Comparison of ENCODE assay signal across 20 cellular contexts in the genomic region with DNA sequence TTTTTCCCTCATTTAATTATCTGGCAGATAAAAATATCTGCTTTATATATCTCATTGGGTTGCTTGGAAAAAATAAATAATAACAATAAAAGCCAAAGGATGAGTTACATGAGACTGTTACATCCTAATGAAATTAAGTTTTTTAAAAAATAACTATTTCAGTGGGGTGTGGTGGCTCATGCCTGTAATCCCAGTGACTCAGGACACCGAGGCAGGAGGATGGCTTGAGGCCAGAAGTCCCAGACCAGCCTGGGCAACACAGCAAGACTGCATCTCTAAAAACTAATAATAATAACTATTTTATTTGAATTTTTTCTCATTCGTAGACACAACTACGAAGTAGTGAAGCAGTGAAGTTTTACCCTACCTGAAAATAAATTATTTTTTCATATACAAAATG.
DNase-seq lines count a peak whose midpoint lies in the region; ATAC-seq, FAIRE-seq and TF ChIP-seq lines count a peak whose summit lies in the region.
"Had no signal": no experiment of that assay in that cellular context is flagged by ENCODE, and none has a peak within 500 bp of the region (broad histone marks: within the 10 kb centered on the region; RNA-seq: fewer than 3 reads in every experiment).

No MANE protein-coding gene starts in this region.

- no peak overlapping the region for H2AFZ ChIP-seq in IMR-90 (replicated peaks; ENCODE audit: low read length, poor library complexity)

- H3K23ac ChIP-seq in IMR-90 (ENCODE audit: low read depth, low read length), result no peak overlapping the region

- no peak overlapping the region for H2BK15ac ChIP-seq in IMR-90 (ENCODE audit: low read depth, low read length)

- FAIRE-seq in bronchial epithelial cell (lab: Jason Lieb, UNC), result no peak
- FAIRE-seq: A549, HTR-8/SVneo had no signal

- H3K4me2 ChIP-seq in IMR-90 (ENCODE audit: low read depth, low read length), result no peak overlapping the region
- H3K4me2 ChIP-seq: A549, BLaER1 had no signal

- no peak overlapping the region for H2BK20ac ChIP-seq in IMR-90 (ENCODE audit: low read depth, low read length)

- DNase-seq in EH (ENCODE audit: low read depth) (peak; percentile 57), IMR-90 (peak; percentile 28), bronchial epithelial cell (ENCODE audit: low read depth) (peak; percentile 40), hepatic stellate cell (ENCODE audit: low spot score) (no peak), tibial nerve (ENCODE audit: low spot score in 2 of 2) (no peak)
- no peak for DNase-seq in activated naive CD4-positive, alpha-beta T cell (lab: John Stamatoyannopoulos, UW)
- DNase-seq: CD4-positive, alpha-beta memory T cell; Karpas-422; NCI-H1105; NCI-H2081 treated with DMSO at 0.1 percent for 48 hours; NCI-H748 treated with DMSO at 0.1 percent for 48 hours; NK-92 treated with Interleukin-12 subunit alpha and Interleukin-12 subunit beta, amount 100 ng/mL, for 24 hours; Peyer's patch; Right ventricle myocardium superior had no signal

- H3K56ac ChIP-seq in IMR-90 (ENCODE audit: extremely low read depth, insufficient read depth, low read length), result no peak overlapping the region

- H3K14ac ChIP-seq in IMR-90 (replicated peaks; ENCODE audit: low read depth, low read length), result no peak overlapping the region

- no CpG with 5 or more reads among the region's 3 CpGs for WGBS in IMR-90 (ENCODE audit: extremely low coverage in 2 of 2, insufficient read length in 1 of 2), 2 experiments
- 61 to 63% methylated on average over 3 of the region's 3 CpGs for WGBS in gastroesophageal sphincter (ENCODE audit: low coverage in 1 of 2), 2 donors
- WGBS in tibial nerve, 2 donors, result 85 to 90% methylated on average over 3 of the region's 3 CpGs

- no peak overlapping the region for H2BK5ac ChIP-seq in IMR-90 (ENCODE audit: low read depth, low read length, poor library complexity, severe bottlenecking)

- CTCF ChIA-PET in IMR-90 (lab: Yijun Ruan, JAX), result no interaction called here

- H4K5ac ChIP-seq in IMR-90 (ENCODE audit: low read depth, low read length), result no peak overlapping the region

- POLR2A ChIA-PET in IMR-90 (lab: Charles Lee; ENCODE audit: unreplicated experiment), result interaction anchor here (0.6 kb wide), 1 partner anchor 1784 kb away, joined by 3 read pairs; no protein-coding TSS in a partner anchor

- H3K9ac ChIP-seq in IMR-90 (ENCODE audit: low read depth, low read length), result no peak overlapping the region
- H3K9ac ChIP-seq: BLaER1 had no signal

- H4K8ac ChIP-seq in IMR-90 (ENCODE audit: low read depth in 2 of 2, low read length in 2 of 2), result no peak overlapping the region

- H4K20me1 ChIP-seq in IMR-90 (ENCODE audit: insufficient read depth, low read length), result peaks cover 14% of the 10 kb centered on the region; the same call in 1 of the 2 replicates

- no peaks in the 10 kb centered on the region; the same call in 1 of the 2 replicates for H3K4me1 ChIP-seq in IMR-90 (ENCODE audit: control insufficient read depth, insufficient read depth, low read length)
- peaks cover 0 to 4% (median 1%) of the 10 kb centered on the region in 3 donors for H3K4me1 ChIP-seq in gastroesophageal sphincter
- H3K4me1 ChIP-seq in tibial nerve, result no peaks in the 10 kb centered on the region
- H3K4me1 ChIP-seq: A549, BLaER1, Peyer's patch had no signal

- H3K27ac ChIP-seq in IMR-90 (ENCODE audit: insufficient read depth, low read length) (no peak overlapping the region), gastroesophageal sphincter (no peak overlapping the region), tibial nerve (no peak overlapping the region)
- H3K27ac ChIP-seq: A549, BLaER1, HL-60, Peyer's patch, SK-N-MC had no signal

- no peak overlapping the region for H3K4me3 ChIP-seq in IMR-90 (ENCODE audit: insufficient read depth, low read depth, low read length)
- H3K4me3 ChIP-seq in bronchial epithelial cell (ENCODE audit: low read depth, low read length), result no peak overlapping the region
- no peak overlapping the region for H3K4me3 ChIP-seq in gastroesophageal sphincter
- H3K4me3 ChIP-seq in tibial nerve, result no peak overlapping the region
- H3K4me3 ChIP-seq: A549, BLaER1, Peyer's patch, SK-N-MC had no signal

- no peak overlapping the region for H3K4ac ChIP-seq in IMR-90 (ENCODE audit: low read depth, low read length)

- no peak for TF ChIP-seq EP300 in gastroesophageal sphincter (IDR thresholded peaks at IDR 0.05)
- no peak for TF ChIP-seq EP300 in tibial nerve (IDR thresholded peaks at IDR 0.05)

- in situ Hi-C loops in IMR-90 (cut with MboI; ENCODE audit: low sequenced_read_pairs), result no loop called here

- peaks cover 16% of the 10 kb centered on the region for H3K36me3 ChIP-seq in IMR-90 (ENCODE audit: control insufficient read depth, insufficient read depth, low read length)
- H3K36me3 ChIP-seq in bronchial epithelial cell (ENCODE audit: control insufficient read depth, insufficient read depth, low read length), result no peaks in the 10 kb centered on the region
- no peaks in the 10 kb centered on the region for H3K36me3 ChIP-seq in gastroesophageal sphincter
- no peaks in the 10 kb centered on the region for H3K36me3 ChIP-seq in tibial nerve
- H3K36me3 ChIP-seq: Peyer's patch had no signal

- TF ChIP-seq RAD21 in IMR-90 (IDR thresholded peaks at IDR 0.05; ENCODE audit: low read length), result no peak

- no peak for TF ChIP-seq POLR2A in IMR-90 (IDR thresholded peaks at IDR 0.05; ENCODE audit: low read depth, low read length)
- no peak for TF ChIP-seq POLR2A in gastroesophageal sphincter (IDR thresholded peaks at IDR 0.05)
- no peak for TF ChIP-seq POLR2A in tibial nerve (IDR thresholded peaks at IDR 0.05)

- intact Hi-C loops in IMR-90 (cut with micrococcal nuclease), result no loop called here

- TF ChIP-seq CTCF in IMR-90 (conservative IDR thresholded peaks at IDR 0.05; ENCODE audit: low read depth, low read length) (no peak), bronchial epithelial cell (IDR thresholded peaks at IDR 0.05; ENCODE audit: insufficient read depth, low read length, severe bottlenecking) (no peak), gastroesophageal sphincter (IDR thresholded peaks at IDR 0.05) (no peak), tibial nerve (IDR thresholded peaks at IDR 0.05) (no peak)

- no peak overlapping the region for H2AK9ac ChIP-seq in IMR-90 (replicated peaks; ENCODE audit: low read depth, low read length, poor library complexity)

- H2AK5ac ChIP-seq in IMR-90 (ENCODE audit: low read depth, low read length), result no peak overlapping the region

- peaks cover 44 to 61% of the 10 kb centered on the region in 2 experiments for H3K79me1 ChIP-seq in IMR-90 (ENCODE audit: low read depth in 1 of 2, low read length in 2 of 2)

- H3K9me1 ChIP-seq in IMR-90 (ENCODE audit: insufficient read depth, low read length), result peaks cover 7% of the 10 kb centered on the region

- H2BK120ac ChIP-seq in IMR-90 (ENCODE audit: low read depth, low read length), result no peak overlapping the region

- no peak for ATAC-seq in IMR-90 (ENCODE audit: low read depth)
- ATAC-seq in gastroesophageal sphincter, result peak; percentile 58
- ATAC-seq: A549 had no signal

- dilution Hi-C loops in IMR-90 (cut with HindIII; ENCODE audit: low sequenced_read_pairs, unreplicated experiment), result no loop called here

- no peak overlapping the region for H4K91ac ChIP-seq in IMR-90 (ENCODE audit: insufficient read depth, low read depth, low read length)

- H3K27me3 ChIP-seq in IMR-90 (ENCODE audit: control insufficient read depth, insufficient read depth, low read length) (no peaks in the 10 kb centered on the region), bronchial epithelial cell (ENCODE audit: control insufficient read depth, insufficient read depth, low read length) (no peaks in the 10 kb centered on the region), gastroesophageal sphincter (no peaks in the 10 kb centered on the region), tibial nerve (no peaks in the 10 kb centered on the region)
- H3K27me3 ChIP-seq: BLaER1, Peyer's patch had no signal

- no TSS peak for BruUV-seq in IMR-90 (replicated peaks; lab: Mats Ljungman, UMichigan)

- H3K9me3 ChIP-seq in IMR-90 (ENCODE audit: control insufficient read depth, insufficient read depth, low read length) (no peaks in the 10 kb centered on the region), gastroesophageal sphincter (no peaks in the 10 kb centered on the region), tibial nerve (no peaks in the 10 kb centered on the region)
- H3K9me3 ChIP-seq: A549, BLaER1, Peyer's patch had no signal

- no peak overlapping the region for H3K18ac ChIP-seq in IMR-90 (ENCODE audit: low read depth, low read length)

TF ChIP-seq in IMR-90, 13 proteins besides CTCF, POLR2A, EP300 and RAD21 (continues in another document):
- TF ChIP-seq USF2 (IDR thresholded peaks at IDR 0.05; ENCODE audit: low read depth, low read length), result no peak
- TF ChIP-seq, protein P1, sequence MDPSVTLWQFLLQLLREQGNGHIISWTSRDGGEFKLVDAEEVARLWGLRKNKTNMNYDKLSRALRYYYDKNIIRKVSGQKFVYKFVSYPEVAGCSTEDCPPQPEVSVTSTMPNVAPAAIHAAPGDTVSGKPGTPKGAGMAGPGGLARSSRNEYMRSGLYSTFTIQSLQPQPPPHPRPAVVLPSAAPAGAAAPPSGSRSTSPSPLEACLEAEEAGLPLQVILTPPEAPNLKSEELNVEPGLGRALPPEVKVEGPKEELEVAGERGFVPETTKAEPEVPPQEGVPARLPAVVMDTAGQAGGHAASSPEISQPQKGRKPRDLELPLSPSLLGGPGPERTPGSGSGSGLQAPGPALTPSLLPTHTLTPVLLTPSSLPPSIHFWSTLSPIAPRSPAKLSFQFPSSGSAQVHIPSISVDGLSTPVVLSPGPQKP (IDR thresholded peaks at IDR 0.05; ENCODE audit: borderline replicate concordance, low read depth, low read length), result no peak
- no peak for TF ChIP-seq BHLHE40 (IDR thresholded peaks at IDR 0.05; ENCODE audit: low read depth, low read length)
- no peak for TF ChIP-seq RCOR1 (IDR thresholded peaks at IDR 0.05; ENCODE audit: insufficient replicate concordance, low read length)
- TF ChIP-seq MAFK (IDR thresholded peaks at IDR 0.05; ENCODE audit: low read depth, low read length), result no peak
- TF ChIP-seq MAZ (IDR thresholded peaks at IDR 0.05; ENCODE audit: borderline replicate concordance, low read depth, low read length), result no peak
- no peak for TF ChIP-seq CEBPB (IDR thresholded peaks at IDR 0.05; ENCODE audit: low read depth, low read length)
- no peak for TF ChIP-seq CHD1 (IDR thresholded peaks at IDR 0.05; ENCODE audit: low read depth, low read length)
- TF ChIP-seq MXI1 (IDR thresholded peaks at IDR 0.05; ENCODE audit: borderline replicate concordance, low read depth, low read length), result no peak
- TF ChIP-seq FOS (IDR thresholded peaks at IDR 0.05; ENCODE audit: low read depth, low read length), result no peak
- TF ChIP-seq NFE2L2 (IDR thresholded peaks at IDR 0.05; ENCODE audit: low read depth, low read length), result no peak
- no peak for TF ChIP-seq RFX5 (IDR thresholded peaks at IDR 0.05; ENCODE audit: low read depth, low read length)

Comparison
In these comparisons a context has a peak if more than half of its experiments do, and no peak if none do; other contexts are left out.
1. DNase-seq: peak in EH (single experiment), IMR-90 (single experiment) and bronchial epithelial cell (single experiment); none in hepatic stellate cell (single experiment), tibial nerve (0 of 2) and activated naive CD4-positive, alpha-beta T cell (0 of 4).